Comparison of ENCODE assay signal across 11 cellular contexts in the genomic region with DNA sequence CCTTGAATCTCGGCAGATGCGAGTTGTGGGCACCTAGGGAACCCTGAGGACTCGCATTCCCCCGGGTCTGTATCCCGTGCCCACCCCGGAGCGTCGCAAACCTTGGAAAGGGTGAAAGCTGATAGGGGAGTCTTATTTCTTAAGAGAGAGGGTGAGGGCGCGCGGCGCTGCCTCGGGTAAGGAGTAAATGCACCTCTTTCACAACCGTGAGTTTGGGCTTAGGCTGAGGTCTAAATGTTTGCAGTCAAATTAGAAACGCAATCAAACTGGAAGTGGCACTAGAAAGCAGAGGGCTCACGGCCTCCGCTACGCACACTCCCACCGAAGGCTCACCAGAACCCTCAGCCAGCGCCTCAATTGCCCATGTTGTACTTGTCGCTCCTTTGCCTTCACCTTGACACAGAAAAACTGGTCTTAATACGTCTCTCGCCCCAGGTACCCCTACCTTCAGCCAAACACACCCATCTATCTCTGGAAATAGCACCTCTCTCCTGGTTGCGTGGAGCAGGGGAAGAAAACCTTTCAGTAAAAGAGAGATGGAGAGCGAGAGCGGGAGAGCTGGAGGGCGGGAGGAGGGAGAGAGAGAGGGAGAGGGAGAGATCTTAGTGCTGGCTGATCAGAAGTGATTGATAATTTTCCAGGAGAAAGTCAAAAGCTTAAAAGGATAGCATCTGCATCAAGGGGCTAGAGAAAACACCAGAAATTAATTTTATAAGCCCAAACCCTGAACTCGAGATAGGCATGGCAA. TPM values are rescaled to one million over a fixed set of nuclear protein-coding genes. Genes with fewer than 3 reads are reported as not detected.
DNase-seq lines count a peak whose midpoint lies in the region; ATAC-seq, FAIRE-seq and TF ChIP-seq lines count a peak whose summit lies in the region.
"Had no signal": no experiment of that assay in that cellular context is flagged by ENCODE, and none has a peak within 500 bp of the region (broad histone marks: within the 10 kb centered on the region; RNA-seq: fewer than 3 reads in every experiment).

No MANE protein-coding gene starts in this region.

- no peak for FAIRE-seq in keratinocyte (lab: Jason Lieb, UNC)
- FAIRE-seq: bronchial epithelial cell had no signal

- no peak overlapping the region for H3K9ac ChIP-seq in MM.1S (ENCODE audit: low read length)
- no peak overlapping the region for H3K9ac ChIP-seq in keratinocyte (ENCODE audit: control insufficient read depth, extremely low read depth, insufficient read depth, low read length)

- H3K4me3 ChIP-seq in MM.1S (ENCODE audit: low read length), result no peak overlapping the region
- H3K4me3 ChIP-seq in keratinocyte (ENCODE audit: control insufficient read depth in 2 of 3, extremely low read depth in 1 of 3, insufficient read depth in 2 of 3, low read depth in 1 of 3, low read length in 3 of 3), result peak overlapping the region in 1 of 3 experiments; percentile 23
- peak overlapping the region; percentile 21 to 90 (median 36) for H3K4me3 ChIP-seq in spleen

- peaks cover 81% of the 10 kb centered on the region for H3K27me3 Mint-ChIP-seq in activated naive CD8-positive, alpha-beta T cell treated with anti-CD3 and anti-CD28 coated beads, Interleukin-2, amount 50 U/mL, for 24 hours

- H3K27me3 ChIP-seq in MM.1S (replicated peaks; ENCODE audit: insufficient read depth, low read length), result no peaks in the 10 kb centered on the region
- H3K27me3 ChIP-seq in keratinocyte (ENCODE audit: control insufficient read depth, extremely low read depth, insufficient read depth, low read length), result peaks cover 68% of the 10 kb centered on the region
- peaks cover 0 to 59% (median 0%) of the 10 kb centered on the region in 7 donors for H3K27me3 ChIP-seq in spleen (replicated peaks in 1 of 7)

- no peaks in the 10 kb centered on the region for H3K36me3 Mint-ChIP-seq in activated naive CD8-positive, alpha-beta T cell treated with anti-CD3 and anti-CD28 coated beads, Interleukin-2, amount 50 U/mL, for 24 hours (ENCODE audit: low read depth)

- no peak for TF ChIP-seq CTCF in MM.1S (IDR thresholded peaks at IDR 0.05; ENCODE audit: low read length)
- TF ChIP-seq CTCF in keratinocyte (optimal IDR thresholded peaks at IDR 0.05 in 1 of 3, IDR thresholded peaks at IDR 0.05 in 1 of 3, conservative IDR thresholded peaks at IDR 0.05 in 1 of 3; ENCODE audit: extremely low read depth in 1 of 3, insufficient read depth in 2 of 3, low read length in 3 of 3), result no peak
- no peak for TF ChIP-seq CTCF in spleen (IDR thresholded peaks at IDR 0.05 in 8 of 11, conservative IDR thresholded peaks at IDR 0.05 in 3 of 11)
- no peak for TF ChIP-seq CTCF in RWPE1 (conservative IDR thresholded peaks at IDR 0.05; ENCODE audit: low read depth)

- H3K27ac ChIP-seq in MM.1S (ENCODE audit: low read length), result no peak overlapping the region
- H3K27ac ChIP-seq in keratinocyte (ENCODE audit: control insufficient read depth, insufficient read depth, low read length), result no peak overlapping the region
- H3K27ac ChIP-seq in spleen, result peak overlapping the region; percentile 35 to 99 (median 98)
- H3K27ac ChIP-seq in RWPE1, result no peak overlapping the region

- peak overlapping the region; percentile 79; the same call in 1 of the 2 replicates for H3K4me2 ChIP-seq in MM.1S (ENCODE audit: low read depth, low read length)
- H3K4me2 ChIP-seq in keratinocyte (ENCODE audit: control insufficient read depth, extremely low read depth, insufficient read depth, low read depth, low read length), result peak overlapping the region; percentile 11

- H3K79me2 ChIP-seq in MM.1S (ENCODE audit: low read length), result no peaks in the 10 kb centered on the region
- H3K79me2 ChIP-seq in keratinocyte (ENCODE audit: control insufficient read depth, insufficient read depth, low read length), result no peaks in the 10 kb centered on the region

- H2AFZ ChIP-seq in MM.1S (ENCODE audit: low read length) (no peak overlapping the region), keratinocyte (ENCODE audit: control insufficient read depth, low read length) (no peak overlapping the region)

- TF ChIP-seq POLR2A in spleen (IDR thresholded peaks at IDR 0.05), result no peak

- dilution Hi-C loops in keratinocyte (cut with MboI; ENCODE audit: extremely low pct_ligation_motif_present, low sequenced_read_pairs), result no loop called here

- peak overlapping the region; percentile 41 for H3K27ac Mint-ChIP-seq in activated naive CD8-positive, alpha-beta T cell treated with anti-CD3 and anti-CD28 coated beads, Interleukin-2, amount 50 U/mL, for 24 hours

- no peak for DNase-seq in MM.1S
- DNase-seq in activated naive CD8-positive, alpha-beta T cell treated with anti-CD3 and anti-CD28 coated beads, Interleukin-2, amount 50 U/mL, for 24 hours, result no peak
- no peak for DNase-seq in keratinocyte (ENCODE audit: low read depth, low spot score)
- DNase-seq in spleen, result no peak
- no peak for DNase-seq in DMS114 treated with DMSO at 0.1 percent for 48 hours (lab: John Stamatoyannopoulos, UW; ENCODE audit: unreplicated experiment)
- DNase-seq in RWPE1 (ENCODE audit: low spot score), result no peak
- DNase-seq: NCI-H1105 treated with DMSO at 0.1 percent for 48 hours; stimulated activated naive CD4-positive, alpha-beta T cell treated with Interleukin-2 at 50 U/mL for 16 hours had no signal

- POLR2A ChIA-PET in RWPE1 (lab: Yijun Ruan, JAX; ENCODE audit: low non-redundant PET), result no interaction called here

- 0 out of 2 replicates have a peak, but pooled peaks cover 3% of the 10 kb centered on the region for H3F3A ChIP-seq in MM.1S (ENCODE audit: insufficient read depth, low read length)

- H4K20me1 ChIP-seq in MM.1S (ENCODE audit: insufficient read depth, low read length), result no peaks in the 10 kb centered on the region
- no peaks in the 10 kb centered on the region for H4K20me1 ChIP-seq in keratinocyte (ENCODE audit: control insufficient read depth, extremely low read depth, insufficient read depth, low read length)

- no peaks in the 10 kb centered on the region for H3K9me1 ChIP-seq in keratinocyte (ENCODE audit: control insufficient read depth, extremely low read depth, insufficient read depth, low read length)

- H3K4me3 Mint-ChIP-seq in activated naive CD8-positive, alpha-beta T cell treated with anti-CD3 and anti-CD28 coated beads, Interleukin-2, amount 50 U/mL, for 24 hours, result peak overlapping the region; percentile 78

- WGBS in spleen, 5 donors, result 44 to 57% (median 47%) methylated on average over 26 to 28 of the region's 28 CpGs

- H3K9me3 Mint-ChIP-seq in activated naive CD8-positive, alpha-beta T cell treated with anti-CD3 and anti-CD28 coated beads, Interleukin-2, amount 50 U/mL, for 24 hours, result no peaks in the 10 kb centered on the region

- peaks cover 34% of the 10 kb centered on the region for H3K4me1 Mint-ChIP-seq in activated naive CD8-positive, alpha-beta T cell treated with anti-CD3 and anti-CD28 coated beads, Interleukin-2, amount 50 U/mL, for 24 hours

- CTCF ChIA-PET in RWPE1 (lab: Yijun Ruan, JAX), result interaction anchor here (0.6 to 0.7 kb wide), 2 partner anchors 16 to 558 kb away, joined by 4 to 5 read pairs; no protein-coding TSS in a partner anchor

- H3K36me3 ChIP-seq in MM.1S (replicated peaks; ENCODE audit: insufficient read depth, low read length) (no peaks in the 10 kb centered on the region), keratinocyte (ENCODE audit: control insufficient read depth in 2 of 2, extremely low read depth in 1 of 2, insufficient read depth in 2 of 2, low read length in 2 of 2) (no peaks in the 10 kb centered on the region), spleen (peaks cover 0 to 9% (median 0%) of the 10 kb centered on the region in 6 donors)

- H3K9me3 ChIP-seq in MM.1S (replicated peaks; ENCODE audit: insufficient read depth, low read length) (no peaks in the 10 kb centered on the region), keratinocyte (ENCODE audit: control insufficient read depth, low read depth, low read length) (peaks cover 2% of the 10 kb centered on the region), spleen (no peaks in the 10 kb centered on the region)

- H3K9me2 ChIP-seq in MM.1S (replicated peaks; ENCODE audit: insufficient read depth, low read length), result no peaks in the 10 kb centered on the region

- ATAC-seq in activated naive CD8-positive, alpha-beta T cell treated with anti-CD3 and anti-CD28 coated beads, Interleukin-2, amount 50 U/mL, for 24 hours, result no peak
- no peak for ATAC-seq in HG02610 (IDR thresholded peaks at IDR 0.05; ENCODE audit: unreplicated experiment)
- ATAC-seq in HG03521 (IDR thresholded peaks at IDR 0.05; ENCODE audit: unreplicated experiment), result no peak

- intact Hi-C loops in spleen (cut with DNase I; ENCODE audit: low total_unique reads), result no loop called here

- H3K4me1 ChIP-seq in MM.1S (ENCODE audit: low read length), result peaks cover 10% of the 10 kb centered on the region; the same call in 1 of the 2 replicates
- peaks cover 10% of the 10 kb centered on the region for H3K4me1 ChIP-seq in keratinocyte (ENCODE audit: control insufficient read depth, extremely low read depth, insufficient read depth, low read length)
- H3K4me1 ChIP-seq in spleen, result peaks cover 25 to 96% (median 62%) of the 10 kb centered on the region in 6 donors

RNA-seq across cellular contexts. Expression of gene HLX, which starts 1.7 kb away (rescaled TPM):
- polyA plus RNA-seq in keratinocyte, result not detected in 3 replicates
- polyA plus RNA-seq in keratinocyte (2011; ENCODE audit: low read depth), result not detected
- not detected in 2 replicates for polyA plus RNA-seq in keratinocyte (2011; cell fraction: cytosol; rRNA removed)
- not detected in 2 replicates for polyA plus RNA-seq in keratinocyte (2011; cell fraction: nucleus; rRNA removed)
- not detected in 2 replicates for polyA plus RNA-seq in keratinocyte (2012; ENCODE audit: low replicate concordance)
- polyA minus RNA-seq in keratinocyte, result not detected in 3 replicates
- not detected for polyA minus RNA-seq in keratinocyte (2011; cell fraction: cytosol; rRNA and poly(A)+ RNA removed)
- polyA minus RNA-seq in keratinocyte (2011; cell fraction: nucleus; rRNA and poly(A)+ RNA removed), result not detected in 2 replicates
- total RNA-seq in spleen, result 10 to 100 TPM; 12.4 to 36.1 (median 17.5) TPM
- polyA plus RNA-seq in spleen, result 10 to 100 TPM in 2 of 3 donors, 1 to 10 TPM in 1; 6.9 to 13.7 (median 12.7) TPM

Comparison
In these comparisons a context has a peak if more than half of its experiments do, and no peak if none do; other contexts are left out.
1. H3K27ac ChIP-seq: peak in spleen (8 of 8); none in MM.1S (single experiment), keratinocyte (single experiment) and RWPE1 (single experiment).
2. RNA of gene HLX, which starts 1.7 kb away (polyA plus RNA-seq): 6.9 to 13.7 TPM in spleen; not detected in keratinocyte; every median in the first group is over 4 times any median in the second.